ENCODE assay signal across 1 cellular context in genomic region chr18:65768379-65768778, GRCh38.
TF ChIP-seq lines count a peak whose summit lies in the region.

No MANE protein-coding gene starts in this region.

TF ChIP-seq in HEK293, 187 proteins besides CTCF, POLR2A, EP300 and RAD21 (continued from another document and continues in another):
- TF ChIP-seq PBX3 (CRISPR knock-in tag; IDR thresholded peaks at IDR 0.05): no peak
- no peak for TF ChIP-seq BCL11B (tag by site-specific recombination; IDR thresholded peaks at IDR 0.05; ENCODE audit: low read depth)
- no peak for TF ChIP-seq SALL2 (tag by site-specific recombination; IDR thresholded peaks at IDR 0.05; ENCODE audit: borderline replicate concordance)
- TF ChIP-seq SP7 (tag by site-specific recombination; IDR thresholded peaks at IDR 0.05): peak; percentile 38; the same call in 1 of the 2 replicates
- TF ChIP-seq ZNF596 (tag by site-specific recombination; IDR thresholded peaks at IDR 0.05): no peak
- no peak for TF ChIP-seq HOXA7 (CRISPR knock-in tag; IDR thresholded peaks at IDR 0.05; ENCODE audit: borderline replicate concordance)
- no peak for TF ChIP-seq ZNF146 (tag by site-specific recombination; IDR thresholded peaks at IDR 0.05)
- TF ChIP-seq ZNF837 (tag by site-specific recombination; IDR thresholded peaks at IDR 0.05): no peak
- TF ChIP-seq ZNF560 (tag by site-specific recombination; IDR thresholded peaks at IDR 0.05; ENCODE audit: borderline replicate concordance): no peak
- peak; percentile 58; the same call in 1 of the 2 replicates for TF ChIP-seq ZNF362 (tag by site-specific recombination; IDR thresholded peaks at IDR 0.05)
- no peak for TF ChIP-seq ZNF704 (tag by site-specific recombination; IDR thresholded peaks at IDR 0.05)
- TF ChIP-seq ZFP69B (tag by site-specific recombination; IDR thresholded peaks at IDR 0.05): no peak
- TF ChIP-seq ZNF223 (tag by site-specific recombination; IDR thresholded peaks at IDR 0.05): no peak
- TF ChIP-seq, protein P1, sequence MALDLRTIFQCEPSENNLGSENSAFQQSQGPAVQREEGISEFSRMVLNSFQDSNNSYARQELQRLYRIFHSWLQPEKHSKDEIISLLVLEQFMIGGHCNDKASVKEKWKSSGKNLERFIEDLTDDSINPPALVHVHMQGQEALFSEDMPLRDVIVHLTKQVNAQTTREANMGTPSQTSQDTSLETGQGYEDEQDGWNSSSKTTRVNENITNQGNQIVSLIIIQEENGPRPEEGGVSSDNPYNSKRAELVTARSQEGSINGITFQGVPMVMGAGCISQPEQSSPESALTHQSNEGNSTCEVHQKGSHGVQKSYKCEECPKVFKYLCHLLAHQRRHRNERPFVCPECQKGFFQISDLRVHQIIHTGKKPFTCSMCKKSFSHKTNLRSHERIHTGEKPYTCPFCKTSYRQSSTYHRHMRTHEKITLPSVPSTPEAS (tag by site-specific recombination; IDR thresholded peaks at IDR 0.05): no peak
- no peak for TF ChIP-seq KLF7 (tag by site-specific recombination; IDR thresholded peaks at IDR 0.05; ENCODE audit: borderline replicate concordance)
- no peak for TF ChIP-seq OSR2 (tag by site-specific recombination; IDR thresholded peaks at IDR 0.05)
- no peak for TF ChIP-seq ZNF266 (tag by site-specific recombination; IDR thresholded peaks at IDR 0.05; ENCODE audit: low read depth)
- peak; percentile 82 for TF ChIP-seq ZNF366 (tag by site-specific recombination; conservative IDR thresholded peaks at IDR 0.05)
- peak; percentile 79 for TF ChIP-seq FEZF1 (tag by site-specific recombination; IDR thresholded peaks at IDR 0.05)
- TF ChIP-seq ZNF639 (tag by site-specific recombination; IDR thresholded peaks at IDR 0.05): peak; percentile 73; the same call in 1 of the 2 replicates
- TF ChIP-seq GLI2 (tag by site-specific recombination; IDR thresholded peaks at IDR 0.05; ENCODE audit: borderline replicate concordance, low read depth): no peak
- TF ChIP-seq ZNF658 (tag by site-specific recombination; IDR thresholded peaks at IDR 0.05): no peak
- no peak for TF ChIP-seq ZNF311 (tag by site-specific recombination; IDR thresholded peaks at IDR 0.05; ENCODE audit: borderline replicate concordance)
- TF ChIP-seq ZNF48 (tag by site-specific recombination; IDR thresholded peaks at IDR 0.05): no peak
- no peak for TF ChIP-seq ZNF157 (tag by site-specific recombination; IDR thresholded peaks at IDR 0.05)
- no peak for TF ChIP-seq TRIM28 (IDR thresholded peaks at IDR 0.05; ENCODE audit: borderline replicate concordance, low read length)
- TF ChIP-seq ZNF747 (tag by site-specific recombination; IDR thresholded peaks at IDR 0.05): no peak
- no peak for TF ChIP-seq HOXC10 (CRISPR knock-in tag; IDR thresholded peaks at IDR 0.05)
- TF ChIP-seq ZNF830 (tag by site-specific recombination; IDR thresholded peaks at IDR 0.05; ENCODE audit: low read depth): no peak
- TF ChIP-seq, protein P2, sequence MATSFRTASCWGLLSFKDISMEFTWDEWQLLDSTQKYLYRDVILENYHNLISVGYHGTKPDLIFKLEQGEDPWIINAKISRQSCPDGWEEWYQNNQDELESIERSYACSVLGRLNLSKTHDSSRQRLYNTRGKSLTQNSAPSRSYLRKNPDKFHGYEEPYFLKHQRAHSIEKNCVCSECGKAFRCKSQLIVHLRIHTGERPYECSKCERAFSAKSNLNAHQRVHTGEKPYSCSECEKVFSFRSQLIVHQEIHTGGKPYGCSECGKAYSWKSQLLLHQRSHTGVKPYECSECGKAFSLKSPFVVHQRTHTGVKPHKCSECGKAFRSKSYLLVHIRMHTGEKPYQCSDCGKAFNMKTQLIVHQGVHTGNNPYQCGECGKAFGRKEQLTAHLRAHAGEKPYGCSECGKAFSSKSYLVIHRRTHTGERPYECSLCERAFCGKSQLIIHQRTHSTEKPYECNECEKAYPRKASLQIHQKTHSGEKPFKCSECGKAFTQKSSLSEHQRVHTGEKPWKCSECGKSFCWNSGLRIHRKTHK (tag by site-specific recombination; IDR thresholded peaks at IDR 0.05): no peak
- TF ChIP-seq ZNF624 (tag by site-specific recombination; IDR thresholded peaks at IDR 0.05): no peak
- TF ChIP-seq, protein P3, sequence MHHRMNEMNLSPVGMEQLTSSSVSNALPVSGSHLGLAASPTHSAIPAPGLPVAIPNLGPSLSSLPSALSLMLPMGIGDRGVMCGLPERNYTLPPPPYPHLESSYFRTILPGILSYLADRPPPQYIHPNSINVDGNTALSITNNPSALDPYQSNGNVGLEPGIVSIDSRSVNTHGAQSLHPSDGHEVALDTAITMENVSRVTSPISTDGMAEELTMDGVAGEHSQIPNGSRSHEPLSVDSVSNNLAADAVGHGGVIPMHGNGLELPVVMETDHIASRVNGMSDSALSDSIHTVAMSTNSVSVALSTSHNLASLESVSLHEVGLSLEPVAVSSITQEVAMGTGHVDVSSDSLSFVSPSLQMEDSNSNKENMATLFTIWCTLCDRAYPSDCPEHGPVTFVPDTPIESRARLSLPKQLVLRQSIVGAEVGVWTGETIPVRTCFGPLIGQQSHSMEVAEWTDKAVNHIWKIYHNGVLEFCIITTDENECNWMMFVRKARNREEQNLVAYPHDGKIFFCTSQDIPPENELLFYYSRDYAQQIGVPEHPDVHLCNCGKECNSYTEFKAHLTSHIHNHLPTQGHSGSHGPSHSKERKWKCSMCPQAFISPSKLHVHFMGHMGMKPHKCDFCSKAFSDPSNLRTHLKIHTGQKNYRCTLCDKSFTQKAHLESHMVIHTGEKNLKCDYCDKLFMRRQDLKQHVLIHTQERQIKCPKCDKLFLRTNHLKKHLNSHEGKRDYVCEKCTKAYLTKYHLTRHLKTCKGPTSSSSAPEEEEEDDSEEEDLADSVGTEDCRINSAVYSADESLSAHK (tag by site-specific recombination; IDR thresholded peaks at IDR 0.05): peak; percentile 44; the same call in 1 of the 2 replicates
- peak; percentile 79 for TF ChIP-seq ZNF629 (tag by site-specific recombination; IDR thresholded peaks at IDR 0.05)
- no peak for TF ChIP-seq YY1 (tag by site-specific recombination; IDR thresholded peaks at IDR 0.05)
- TF ChIP-seq MEIS1 (CRISPR knock-in tag; IDR thresholded peaks at IDR 0.05; ENCODE audit: borderline replicate concordance): no peak
- TF ChIP-seq ZNF513 (tag by site-specific recombination; IDR thresholded peaks at IDR 0.05): no peak
- TF ChIP-seq, protein P4, sequence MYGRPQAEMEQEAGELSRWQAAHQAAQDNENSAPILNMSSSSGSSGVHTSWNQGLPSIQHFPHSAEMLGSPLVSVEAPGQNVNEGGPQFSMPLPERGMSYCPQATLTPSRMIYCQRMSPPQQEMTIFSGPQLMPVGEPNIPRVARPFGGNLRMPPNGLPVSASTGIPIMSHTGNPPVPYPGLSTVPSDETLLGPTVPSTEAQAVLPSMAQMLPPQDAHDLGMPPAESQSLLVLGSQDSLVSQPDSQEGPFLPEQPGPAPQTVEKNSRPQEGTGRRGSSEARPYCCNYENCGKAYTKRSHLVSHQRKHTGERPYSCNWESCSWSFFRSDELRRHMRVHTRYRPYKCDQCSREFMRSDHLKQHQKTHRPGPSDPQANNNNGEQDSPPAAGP (tag by site-specific recombination; IDR thresholded peaks at IDR 0.05): no peak
- no peak for TF ChIP-seq ZNF514 (tag by site-specific recombination; IDR thresholded peaks at IDR 0.05)
- peak; percentile 32; the same call in 1 of the 2 replicates for TF ChIP-seq ZNF2 (tag by site-specific recombination; IDR thresholded peaks at IDR 0.05)
- no peak for TF ChIP-seq MYNN (tag by site-specific recombination; IDR thresholded peaks at IDR 0.05; ENCODE audit: borderline replicate concordance)
- 0 out of 2 replicates have a peak, but pooled peaks have one; percentile 35 for TF ChIP-seq KLF10 (tag by site-specific recombination; IDR thresholded peaks at IDR 0.05)
- no peak; the same call in 1 of the 2 replicates for TF ChIP-seq RBAK (tag by site-specific recombination; IDR thresholded peaks at IDR 0.05)
- TF ChIP-seq, protein P5, sequence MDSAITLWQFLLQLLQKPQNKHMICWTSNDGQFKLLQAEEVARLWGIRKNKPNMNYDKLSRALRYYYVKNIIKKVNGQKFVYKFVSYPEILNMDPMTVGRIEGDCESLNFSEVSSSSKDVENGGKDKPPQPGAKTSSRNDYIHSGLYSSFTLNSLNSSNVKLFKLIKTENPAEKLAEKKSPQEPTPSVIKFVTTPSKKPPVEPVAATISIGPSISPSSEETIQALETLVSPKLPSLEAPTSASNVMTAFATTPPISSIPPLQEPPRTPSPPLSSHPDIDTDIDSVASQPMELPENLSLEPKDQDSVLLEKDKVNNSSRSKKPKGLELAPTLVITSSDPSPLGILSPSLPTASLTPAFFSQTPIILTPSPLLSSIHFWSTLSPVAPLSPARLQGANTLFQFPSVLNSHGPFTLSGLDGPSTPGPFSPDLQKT (IDR thresholded peaks at IDR 0.05; ENCODE audit: borderline replicate concordance, low read depth, low read length): no peak
- TF ChIP-seq ZNF140 (tag by site-specific recombination; IDR thresholded peaks at IDR 0.05): no peak
- 0 out of 2 replicates have a peak, but pooled peaks have one; percentile 11 for TF ChIP-seq KLF1 (tag by site-specific recombination; IDR thresholded peaks at IDR 0.05)
- no peak for TF ChIP-seq HOXD13 (CRISPR knock-in tag; IDR thresholded peaks at IDR 0.05; ENCODE audit: borderline replicate concordance)
- no peak for TF ChIP-seq ZNF416 (tag by site-specific recombination; IDR thresholded peaks at IDR 0.05)
- no peak for TF ChIP-seq ZNF114 (tag by site-specific recombination; IDR thresholded peaks at IDR 0.05)
- TF ChIP-seq ZFP37 (tag by site-specific recombination; IDR thresholded peaks at IDR 0.05): peak; percentile 73; the same call in 1 of the 2 replicates
- TF ChIP-seq GLI4 (tag by site-specific recombination; IDR thresholded peaks at IDR 0.05): no peak
- TF ChIP-seq ZNF16 (tag by site-specific recombination; IDR thresholded peaks at IDR 0.05; ENCODE audit: low read depth): no peak
- TF ChIP-seq, protein P6, sequence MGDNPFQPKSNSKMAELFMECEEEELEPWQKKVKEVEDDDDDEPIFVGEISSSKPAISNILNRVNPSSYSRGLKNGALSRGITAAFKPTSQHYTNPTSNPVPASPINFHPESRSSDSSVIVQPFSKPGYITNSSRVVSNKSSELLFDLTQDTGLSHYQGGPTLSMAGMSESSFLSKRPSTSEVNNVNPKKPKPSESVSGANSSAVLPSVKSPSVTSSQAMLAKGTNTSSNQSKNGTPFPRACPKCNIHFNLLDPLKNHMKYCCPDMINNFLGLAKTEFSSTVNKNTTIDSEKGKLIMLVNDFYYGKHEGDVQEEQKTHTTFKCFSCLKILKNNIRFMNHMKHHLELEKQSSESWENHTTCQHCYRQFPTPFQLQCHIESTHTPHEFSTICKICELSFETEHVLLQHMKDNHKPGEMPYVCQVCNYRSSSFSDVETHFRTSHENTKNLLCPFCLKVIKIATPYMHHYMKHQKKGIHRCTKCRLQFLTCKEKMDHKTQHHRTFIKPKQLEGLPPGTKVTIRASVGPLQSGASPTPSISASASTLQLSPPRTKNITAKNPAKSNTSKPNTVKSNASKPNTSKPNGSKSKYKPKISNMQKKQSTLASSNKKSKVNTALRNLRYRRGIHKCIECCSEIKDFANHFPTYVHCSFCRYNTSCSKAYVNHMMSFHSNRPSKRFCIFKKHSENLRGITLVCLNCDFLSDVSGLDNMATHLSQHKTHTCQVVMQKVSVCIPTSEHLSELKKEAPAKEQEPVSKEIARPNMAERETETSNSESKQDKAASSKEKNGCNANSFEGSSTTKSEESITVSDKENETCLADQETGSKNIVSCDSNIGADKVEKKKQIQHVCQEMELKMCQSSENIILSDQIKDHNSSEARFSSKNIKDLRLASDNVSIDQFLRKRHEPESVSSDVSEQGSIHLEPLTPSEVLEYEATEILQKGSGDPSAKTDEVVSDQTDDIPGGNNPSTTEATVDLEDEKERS (tag by site-specific recombination; IDR thresholded peaks at IDR 0.05): no peak
- TF ChIP-seq ZNF843 (tag by site-specific recombination; IDR thresholded peaks at IDR 0.05): peak; percentile 68
